In the genomic region with DNA sequence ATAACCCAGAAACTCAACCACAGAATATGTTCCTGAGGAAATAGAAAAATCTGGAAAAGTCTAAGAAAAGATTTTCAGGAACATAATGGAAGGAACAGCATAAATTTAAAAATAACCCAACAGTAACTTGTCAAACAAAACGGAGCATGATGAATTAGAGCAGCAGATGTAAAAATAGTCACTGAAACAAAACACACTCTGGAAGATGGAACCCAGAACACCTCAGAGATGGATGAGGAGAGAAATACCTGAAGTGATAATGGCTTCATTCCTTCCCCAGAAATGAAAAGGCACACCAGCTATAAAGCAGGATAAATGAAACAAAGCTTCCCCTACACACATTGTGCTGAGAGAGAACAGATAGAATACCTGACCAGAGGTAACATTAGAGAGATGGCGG, we compare ENCODE assay signal across 16 cellular contexts. TPM values are rescaled to one million over a fixed set of nuclear protein-coding genes. Genes with fewer than 3 reads are reported as not detected.
DNase-seq lines count a peak whose midpoint lies in the region; ATAC-seq and TF ChIP-seq lines count a peak whose summit lies in the region.
"Had no signal": no experiment of that assay in that cellular context is flagged by ENCODE, and none has a peak within 500 bp of the region (broad histone marks: within the 10 kb centered on the region; RNA-seq: fewer than 3 reads in every experiment).

No MANE protein-coding gene starts in this region.

- peak overlapping the region; percentile 12; the same call in 1 of the 2 replicates for H3K9ac ChIP-seq in OCI-LY1 (ENCODE audit: low read length)

- peak overlapping the region in 1 of 4 donors; percentile 39 for H3K4me3 Mint-ChIP-seq in CD4-positive, CD25-positive, alpha-beta regulatory T cell

- peak overlapping the region; percentile 33 for H3K4me3 ChIP-seq in CD4-positive, CD25-positive, alpha-beta regulatory T cell (ENCODE audit: low read depth, low read length)
- H3K4me3 ChIP-seq in OCI-LY1 (ENCODE audit: low read depth, low read length, poor library complexity, severe bottlenecking) = peak overlapping the region; percentile 18
- no peak overlapping the region for H3K4me3 ChIP-seq in esophagus squamous epithelium
- H3K4me3 ChIP-seq in prostate gland = no peak overlapping the region
- H3K4me3 ChIP-seq: adrenal gland had no signal

- no peak overlapping the region for H2AFZ ChIP-seq in OCI-LY1 (ENCODE audit: low read length)

- TF ChIP-seq POLR2A in esophagus squamous epithelium (IDR thresholded peaks at IDR 0.05) (no peak), prostate gland (IDR thresholded peaks at IDR 0.05) (no peak)

- H3K79me2 ChIP-seq in OCI-LY1 (ENCODE audit: insufficient read depth, low read length) = no peaks in the 10 kb centered on the region

- ATAC-seq in CD4-positive, CD25-positive, alpha-beta regulatory T cell (ENCODE audit: low read depth in 2 of 2) = no peak
- no peak for ATAC-seq in HG03045 (IDR thresholded peaks at IDR 0.05; ENCODE audit: unreplicated experiment)

- peak overlapping the region; percentile 44 for H3K4me2 ChIP-seq in OCI-LY1 (ENCODE audit: low read length)

- no peaks in the 10 kb centered on the region for H3K9me2 ChIP-seq in OCI-LY1 (ENCODE audit: low read depth, low read length)

- peak overlapping the region; percentile 23 to 56 (median 44) for H3K27ac Mint-ChIP-seq in CD4-positive, CD25-positive, alpha-beta regulatory T cell

- H3K4me1 ChIP-seq in CD4-positive, CD25-positive, alpha-beta regulatory T cell (ENCODE audit: control insufficient read depth, insufficient read depth, low read length, poor library complexity, severe bottlenecking) = peaks cover 12% of the 10 kb centered on the region
- H3K4me1 ChIP-seq in OCI-LY1 (ENCODE audit: insufficient read depth, low read length, severe bottlenecking) (peaks cover 58% of the 10 kb centered on the region), esophagus squamous epithelium (peaks cover 15 to 60% (median 38%) of the 10 kb centered on the region in 3 donors), prostate gland (replicated peaks) (peaks cover 17% of the 10 kb centered on the region)

- TF ChIP-seq CTCF in OCI-LY1 (IDR thresholded peaks at IDR 0.05; ENCODE audit: low read length) (no peak), esophagus squamous epithelium (IDR thresholded peaks at IDR 0.05) (no peak), prostate gland (IDR thresholded peaks at IDR 0.05) (no peak)

- no peaks in the 10 kb centered on the region for H3K9me3 Mint-ChIP-seq in CD4-positive, CD25-positive, alpha-beta regulatory T cell

- no peak for DNase-seq in CD4-positive, CD25-positive, alpha-beta regulatory T cell
- DNase-seq in esophagus squamous epithelium (lab: John Stamatoyannopoulos, UW) (no peak), prostate gland (ENCODE audit: low spot score) (no peak), activated gamma-delta T cell (lab: John Stamatoyannopoulos, UW) (no peak), NCI-H526 (lab: John Stamatoyannopoulos, UW) (no peak), NCI-H2227 treated with DMSO at 0.1 percent for 48 hours (lab: John Stamatoyannopoulos, UW) (no peak)
- DNase-seq: adrenal gland; KG1; kidney glomerular epithelial cell; NCI-H2029; NCI-H82; stimulated activated CD4-positive, alpha-beta T cell treated with anti-CD3 and anti-CD28 coated beads, Interleukin-1b, Interleukin-23, amount 100 ng/mL, for 48 hours had no signal

- peaks cover 5 to 31% (median 15%) of the 10 kb centered on the region in 4 donors for H3K4me1 Mint-ChIP-seq in CD4-positive, CD25-positive, alpha-beta regulatory T cell

- intact Hi-C loops in esophagus squamous epithelium (cut with DNase I) = no loop called here
- intact Hi-C loops in prostate gland (cut with DNase I) = no loop called here

- no peaks in the 10 kb centered on the region for H3K27me3 ChIP-seq in CD4-positive, CD25-positive, alpha-beta regulatory T cell (ENCODE audit: control insufficient read depth, insufficient read depth, low read length)
- H3K27me3 ChIP-seq in OCI-LY1 (ENCODE audit: insufficient read depth, low read length) (no peaks in the 10 kb centered on the region), esophagus squamous epithelium (no peaks in the 10 kb centered on the region), prostate gland (replicated peaks; ENCODE audit: insufficient read depth) (no peaks in the 10 kb centered on the region)
- H3K27me3 ChIP-seq: adrenal gland had no signal

- H3K9me3 ChIP-seq in CD4-positive, CD25-positive, alpha-beta regulatory T cell (ENCODE audit: control insufficient read depth in 2 of 2, low read length in 2 of 2) = no peaks in the 10 kb centered on the region
- no peaks in the 10 kb centered on the region for H3K9me3 ChIP-seq in OCI-LY1 (ENCODE audit: low read length)
- no peaks in the 10 kb centered on the region for H3K9me3 ChIP-seq in esophagus squamous epithelium
- no peaks in the 10 kb centered on the region for H3K9me3 ChIP-seq in prostate gland
- H3K9me3 ChIP-seq: adrenal gland had no signal

- no peaks in the 10 kb centered on the region for H3K36me3 ChIP-seq in CD4-positive, CD25-positive, alpha-beta regulatory T cell (ENCODE audit: control insufficient read depth, insufficient read depth, low read length)
- H3K36me3 ChIP-seq in OCI-LY1 (ENCODE audit: insufficient read depth, low read length) (peaks cover 76% of the 10 kb centered on the region), esophagus squamous epithelium (no peaks in the 10 kb centered on the region), prostate gland (no peaks in the 10 kb centered on the region)
- H3K36me3 ChIP-seq: adrenal gland had no signal

- H3K27me3 Mint-ChIP-seq in CD4-positive, CD25-positive, alpha-beta regulatory T cell = no peaks in the 10 kb centered on the region

- no peak overlapping the region for H3K27ac ChIP-seq in CD4-positive, CD25-positive, alpha-beta regulatory T cell (ENCODE audit: insufficient read depth, low read length, poor library complexity, severe bottlenecking)
- H3K27ac ChIP-seq in OCI-LY1 (ENCODE audit: low read depth, low read length, poor library complexity, severe bottlenecking) = peak overlapping the region; percentile 69
- peak overlapping the region in 3 of 4 donors; percentile 49 to 70 (median 69) for H3K27ac ChIP-seq in esophagus squamous epithelium
- peak overlapping the region; percentile 52 to 61 for H3K27ac ChIP-seq in prostate gland

- H3F3A ChIP-seq in OCI-LY1 (ENCODE audit: insufficient read depth, low read length) = no peaks in the 10 kb centered on the region; the same call in 1 of the 2 replicates

- H3K36me3 Mint-ChIP-seq in CD4-positive, CD25-positive, alpha-beta regulatory T cell = no peaks in the 10 kb centered on the region

- no peaks in the 10 kb centered on the region for H4K20me1 ChIP-seq in OCI-LY1 (ENCODE audit: insufficient read depth, low read length)

- 59 to 73% methylated on average over 2 of the region's 2 CpGs for WGBS in esophagus squamous epithelium, 2 donors
- 83% methylated on average over 2 of the region's 2 CpGs for WGBS in prostate gland

RNA-seq across cellular contexts. Expression of a gene that starts 6.3 kb away (rescaled TPM):
- total RNA-seq in CD4-positive, CD25-positive, alpha-beta regulatory T cell = 3.2 TPM
- polyA plus RNA-seq in CD4-positive, CD25-positive, alpha-beta regulatory T cell = 10 to 100 TPM; 12.4 to 33.8 (median 15.0) TPM
- total RNA-seq in esophagus squamous epithelium = 10 to 100 TPM; 11.3 to 57.7 (median 34.3) TPM
- total RNA-seq in prostate gland = 10 to 100 TPM; 10.8 to 11.2 TPM

RNA-seq across cellular contexts. Expression of a gene that starts 6.7 kb away (rescaled TPM):
- 3.5 TPM for total RNA-seq in CD4-positive, CD25-positive, alpha-beta regulatory T cell
- polyA plus RNA-seq in CD4-positive, CD25-positive, alpha-beta regulatory T cell = 1 to 10 TPM; 1.8 to 5.5 (median 2.6) TPM
- total RNA-seq in esophagus squamous epithelium (10 to 100 TPM; 16.5 to 44.3 (median 30.3) TPM), prostate gland (100 to 1,000 TPM; 116 to 122 TPM)

RNA-seq across cellular contexts. Expression of a gene that starts 12.1 kb away (rescaled TPM):
- total RNA-seq in CD4-positive, CD25-positive, alpha-beta regulatory T cell = 58.5 TPM
- 100 to 1,000 TPM; 156 to 180 (median 170) TPM for polyA plus RNA-seq in CD4-positive, CD25-positive, alpha-beta regulatory T cell
- total RNA-seq in esophagus squamous epithelium (10 to 100 TPM; 41.2 to 93.9 (median 75.7) TPM), prostate gland (100 to 1,000 TPM; 133 to 284 TPM)

RNA-seq across cellular contexts. Expression of a gene that starts 33.5 kb away (rescaled TPM):
- total RNA-seq in CD4-positive, CD25-positive, alpha-beta regulatory T cell = 2.7 TPM
- 10 to 100 TPM in 1 of 4 donors, 1 to 10 TPM in 3; 2.8 to 11.5 (median 7.5) TPM for polyA plus RNA-seq in CD4-positive, CD25-positive, alpha-beta regulatory T cell
- 10 to 100 TPM in 2 of 4 donors, 1 to 10 TPM in 2; 6.6 to 33.6 (median 21.0) TPM for total RNA-seq in esophagus squamous epithelium
- total RNA-seq in prostate gland = 1 to 10 TPM; 4.6 to 7.0 TPM

RNA-seq across cellular contexts. Expression of a gene that starts 34.3 kb away (rescaled TPM):
- total RNA-seq in CD4-positive, CD25-positive, alpha-beta regulatory T cell = not detected
- not detected for polyA plus RNA-seq in CD4-positive, CD25-positive, alpha-beta regulatory T cell
- total RNA-seq in esophagus squamous epithelium (under 1 TPM in 2 of 4 donors, not detected in 2; 0.19 to 0.21 TPM), prostate gland (not detected)
- total RNA-seq: adrenal gland, osteocyte, SK-MEL-5 had no signal
- polyA plus RNA-seq: adrenal gland had no signal

Comparison
In these comparisons a context has a peak if more than half of its experiments do, and no peak if none do; other contexts are left out.
1. H3K4me3 ChIP-seq: peak in CD4-positive, CD25-positive, alpha-beta regulatory T cell (single experiment) and OCI-LY1 (single experiment); none in esophagus squamous epithelium (0 of 4) and prostate gland (0 of 2).